Comparison of ENCODE assay signal across 8 cellular contexts in genomic region chr7:142855756-142856564, GRCh38. TPM values are rescaled to one million over a fixed set of nuclear protein-coding genes. Genes with fewer than 3 reads are reported as not detected.
DNase-seq lines count a peak whose midpoint lies in the region; ATAC-seq and TF ChIP-seq lines count a peak whose summit lies in the region.

No MANE protein-coding gene starts in this region.

- CTCF ChIA-PET in activated naive CD4-positive, alpha-beta T cell treated with anti-CD3 and anti-CD28 coated beads for 36 hours (lab: Charles Lee): interaction anchor here (0.6 to 3.1 kb wide), 10 partner anchors 10 to 552 kb away, joined by 3 to 24 read pairs (median 5); no protein-coding TSS in a partner anchor

- no peak overlapping the region for H3K9ac ChIP-seq in mesenchymal stem cell (ENCODE audit: low read length)

- no peak overlapping the region for H2AK5ac ChIP-seq in mesenchymal stem cell (ENCODE audit: low read length, severe bottlenecking)

- H3K36me3 ChIP-seq in mesenchymal stem cell (ENCODE audit: control insufficient read depth in 1 of 2, insufficient read depth in 2 of 2, low read depth in 1 of 2, low read length in 2 of 2): no peaks in the 10 kb centered on the region

- H3K23ac ChIP-seq in mesenchymal stem cell (ENCODE audit: low read length in 2 of 2): no peak overlapping the region

- no peak overlapping the region for H2BK120ac ChIP-seq in mesenchymal stem cell (ENCODE audit: low read depth, low read length)

- H3K79me1 ChIP-seq in mesenchymal stem cell (replicated peaks; ENCODE audit: low read length, poor library complexity, severe bottlenecking): no peaks in the 10 kb centered on the region

- no peak overlapping the region for H3K4ac ChIP-seq in mesenchymal stem cell (ENCODE audit: low read depth in 1 of 2, low read length in 2 of 2)

- peaks cover 11 to 23% of the 10 kb centered on the region in 2 experiments for H3K27me3 ChIP-seq in mesenchymal stem cell (ENCODE audit: control insufficient read depth in 1 of 2, insufficient read depth in 1 of 2, low read length in 2 of 2)

- H3K27ac Mint-ChIP-seq in activated naive CD4-positive, alpha-beta T cell treated with anti-CD3 and anti-CD28 coated beads for 36 hours: peak overlapping the region; percentile 16
- H3K27ac Mint-ChIP-seq in activated naive CD4-positive, alpha-beta T cell treated with anti-CD3 and anti-CD28 coated beads, Interleukin-2, amount 50 U/mL, for 72 hours: no peak overlapping the region
- no peak overlapping the region for H3K27ac Mint-ChIP-seq in mesothelial cell of epicardium

- no peaks in the 10 kb centered on the region for H3K9me3 ChIP-seq in mesenchymal stem cell (ENCODE audit: control insufficient read depth, low read length)

- DNase-seq in activated naive CD4-positive, alpha-beta T cell treated with anti-CD3 and anti-CD28 coated beads for 36 hours: no peak
- no peak for DNase-seq in activated naive CD4-positive, alpha-beta T cell treated with anti-CD3 and anti-CD28 coated beads, Interleukin-2, amount 50 U/mL, for 72 hours (ENCODE audit: low spot score in 2 of 2)
- DNase-seq in mesothelial cell of epicardium (ENCODE audit: low spot score in 2 of 2, unreplicated experiment in 2 of 2) (no peak), ureter (ENCODE audit: low spot score) (peak; percentile 82), mesenchymal stem cell (no peak)
- no peak for DNase-seq in stimulated activated naive CD4-positive, alpha-beta T cell treated with Interleukin-2 at 50 U/mL for 16 hours (lab: John Stamatoyannopoulos, UW)

- H4K91ac ChIP-seq in mesenchymal stem cell (ENCODE audit: low read length): no peak overlapping the region

- peaks cover 11% of the 10 kb centered on the region for H3K4me1 ChIP-seq in mesenchymal stem cell (ENCODE audit: control insufficient read depth, insufficient read depth, low read depth, low read length)

- H3K36me3 Mint-ChIP-seq in activated naive CD4-positive, alpha-beta T cell treated with anti-CD3 and anti-CD28 coated beads for 36 hours (ENCODE audit: low read depth): no peaks in the 10 kb centered on the region
- H3K36me3 Mint-ChIP-seq in activated naive CD4-positive, alpha-beta T cell treated with anti-CD3 and anti-CD28 coated beads, Interleukin-2, amount 50 U/mL, for 72 hours: peaks cover 0 to 8% of the 10 kb centered on the region in 2 donors
- H3K36me3 Mint-ChIP-seq in mesothelial cell of epicardium: no peaks in the 10 kb centered on the region

- peak overlapping the region; percentile 73 for H3K4me3 Mint-ChIP-seq in activated naive CD4-positive, alpha-beta T cell treated with anti-CD3 and anti-CD28 coated beads for 36 hours
- peak overlapping the region; percentile 71 for H3K4me3 Mint-ChIP-seq in mesothelial cell of epicardium

- no peak overlapping the region for H2BK15ac ChIP-seq in mesenchymal stem cell (ENCODE audit: low read depth, poor library complexity, severe bottlenecking)

- H3K27ac ChIP-seq in cingulate gyrus (ENCODE audit: low read depth, low read length): peak overlapping the region; percentile 49
- H3K27ac ChIP-seq in mesenchymal stem cell (ENCODE audit: low read length, poor library complexity, severe bottlenecking): no peak overlapping the region

- H3K27me3 Mint-ChIP-seq in activated naive CD4-positive, alpha-beta T cell treated with anti-CD3 and anti-CD28 coated beads for 36 hours (ENCODE audit: low read depth): no peaks in the 10 kb centered on the region
- peaks cover 14% of the 10 kb centered on the region for H3K27me3 Mint-ChIP-seq in mesothelial cell of epicardium (ENCODE audit: low read depth)

- no peak overlapping the region for H2AFZ ChIP-seq in mesenchymal stem cell (ENCODE audit: low read depth, low read length)

- intact Hi-C loops in activated naive CD4-positive, alpha-beta T cell treated with anti-CD3 and anti-CD28 coated beads for 36 hours (cut with micrococcal nuclease): loop anchor here (2.0 kb wide), 2 partner anchors 321 to 433 kb away; partner anchors contain the start of gene CASP2

- peak overlapping the region in 1 of 2 experiments; percentile 91 for H3K4me3 ChIP-seq in mesenchymal stem cell (ENCODE audit: insufficient read depth in 1 of 2, low read depth in 1 of 2, low read length in 2 of 2)

- peaks cover 30% of the 10 kb centered on the region for H3K4me1 Mint-ChIP-seq in activated naive CD4-positive, alpha-beta T cell treated with anti-CD3 and anti-CD28 coated beads for 36 hours (ENCODE audit: low read depth)
- H3K4me1 Mint-ChIP-seq in mesothelial cell of epicardium: peaks cover 32% of the 10 kb centered on the region

- H4K8ac ChIP-seq in mesenchymal stem cell (ENCODE audit: low read length): no peak overlapping the region

- no peak for ATAC-seq in activated naive CD4-positive, alpha-beta T cell treated with anti-CD3 and anti-CD28 coated beads, Interleukin-2, amount 50 U/mL, for 72 hours
- no peak for ATAC-seq in GM18868 (IDR thresholded peaks at IDR 0.05; ENCODE audit: unreplicated experiment)

- no peak overlapping the region for H3K4me2 ChIP-seq in mesenchymal stem cell (ENCODE audit: low read length, poor library complexity, severe bottlenecking)

- WGBS in mesenchymal stem cell: 67% methylated on average over 12 of the region's 12 CpGs

- H3K14ac ChIP-seq in mesenchymal stem cell (ENCODE audit: low read length in 2 of 2): no peak overlapping the region

- H2BK12ac ChIP-seq in mesenchymal stem cell (ENCODE audit: low read length in 2 of 2): no peak overlapping the region

- H3K18ac ChIP-seq in mesenchymal stem cell (ENCODE audit: low read depth in 1 of 2, low read length in 2 of 2): no peak overlapping the region

- no peak for TF ChIP-seq CTCF in mesothelial cell of epicardium (IDR thresholded peaks at IDR 0.05; ENCODE audit: unreplicated experiment)

- H3K9me3 Mint-ChIP-seq in activated naive CD4-positive, alpha-beta T cell treated with anti-CD3 and anti-CD28 coated beads for 36 hours: no peaks in the 10 kb centered on the region
- H3K9me3 Mint-ChIP-seq in activated naive CD4-positive, alpha-beta T cell treated with anti-CD3 and anti-CD28 coated beads, Interleukin-2, amount 50 U/mL, for 72 hours: no peaks in the 10 kb centered on the region
- H3K9me3 Mint-ChIP-seq in mesothelial cell of epicardium: no peaks in the 10 kb centered on the region

- no peak overlapping the region for H2BK5ac ChIP-seq in mesenchymal stem cell (ENCODE audit: low read depth, low read length, poor library complexity, severe bottlenecking)

RNA-seq across cellular contexts. Expression of gene EPHB6, which starts 1.1 kb away (rescaled TPM):
- total RNA-seq in activated naive CD4-positive, alpha-beta T cell treated with anti-CD3 and anti-CD28 coated beads for 36 hours: 10 to 100 TPM; 22.1 to 22.8 TPM
- 10 to 100 TPM; 16.0 to 32.8 TPM for total RNA-seq in activated naive CD4-positive, alpha-beta T cell treated with anti-CD3 and anti-CD28 coated beads, Interleukin-2, amount 50 U/mL, for 72 hours
- total RNA-seq in mesothelial cell of epicardium (28.0 to 30.9 TPM (median 28.9 TPM) in 3 replicates), ureter (55.9 TPM)
- 0.33 TPM for polyA plus RNA-seq in mesenchymal stem cell (2013, experiment 1 of 2)
- 0.67 TPM for polyA plus RNA-seq in mesenchymal stem cell (2013, experiment 2 of 2)

RNA-seq across cellular contexts. Expression of gene TRPV6, which starts 29.6 kb away (rescaled TPM):
- total RNA-seq in activated naive CD4-positive, alpha-beta T cell treated with anti-CD3 and anti-CD28 coated beads for 36 hours: not detected
- total RNA-seq in activated naive CD4-positive, alpha-beta T cell treated with anti-CD3 and anti-CD28 coated beads, Interleukin-2, amount 50 U/mL, for 72 hours: under 1 TPM in 1 of 2 donors, not detected in 1; 0.09 TPM
- total RNA-seq in mesothelial cell of epicardium (4.2 to 5.7 TPM (median 5.6 TPM) in 3 replicates), ureter (27.7 TPM)
- not detected for polyA plus RNA-seq in mesenchymal stem cell (2013, experiment 1 of 2)
- polyA plus RNA-seq in mesenchymal stem cell (2013, experiment 2 of 2): not detected
